ENCODE assay signal across 8 cellular contexts in the genomic region with DNA sequence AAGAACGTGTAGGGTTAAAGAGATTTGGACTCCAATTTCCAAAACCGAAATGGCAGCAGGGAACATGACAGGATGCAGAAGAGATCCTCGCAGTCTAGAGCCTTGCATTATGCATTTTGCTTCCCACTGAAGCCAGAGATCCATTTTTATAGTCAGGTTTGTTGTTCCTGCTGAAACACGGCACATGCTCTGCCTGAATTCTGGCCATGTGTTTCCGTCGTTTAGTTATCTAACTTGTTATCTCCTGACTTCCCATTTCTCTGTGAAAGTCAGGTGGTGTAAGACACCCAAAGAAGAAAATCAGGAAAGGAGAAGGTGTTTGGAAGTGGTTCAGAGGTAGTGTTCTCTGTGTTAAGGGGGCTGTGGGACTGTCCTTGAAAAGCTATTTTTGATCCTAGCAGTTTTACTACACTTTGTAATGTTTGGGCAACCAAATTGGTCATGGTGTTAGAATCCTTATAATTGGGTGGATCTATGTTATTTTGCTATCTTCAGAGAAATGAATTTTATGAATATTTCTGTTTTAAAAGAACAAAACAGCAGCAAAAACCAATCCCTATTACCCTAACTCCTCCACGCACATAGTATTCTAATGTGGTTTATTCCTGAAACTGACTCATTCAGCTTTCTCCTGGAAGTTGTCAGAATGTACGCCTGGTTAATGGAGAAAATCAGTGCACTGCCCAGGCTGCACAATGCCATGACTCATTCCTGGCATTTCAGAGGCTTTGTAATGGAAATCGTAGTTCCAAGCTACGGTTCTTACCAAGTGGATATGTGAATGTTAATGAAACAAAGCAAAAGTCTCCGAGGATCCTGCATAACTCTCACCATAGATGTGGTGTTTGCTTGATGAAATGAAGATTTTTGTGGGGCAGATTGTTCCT.
DNase-seq lines count a peak whose midpoint lies in the region; ATAC-seq and TF ChIP-seq lines count a peak whose summit lies in the region.

No MANE protein-coding gene starts in this region.

- H3K79me1 ChIP-seq in IMR-90 (ENCODE audit: low read depth in 1 of 2, low read length in 2 of 2), result peaks cover 33 to 88% of the 10 kb centered on the region in 2 experiments

- H3K4me1 ChIP-seq in IMR-90 (ENCODE audit: control insufficient read depth, insufficient read depth, low read length) (peaks cover 23% of the 10 kb centered on the region), colonic mucosa (no peaks in the 10 kb centered on the region), left lung (peaks cover 0 to 7% of the 10 kb centered on the region in 2 donors), tibial artery (peaks cover 0 to 98% (median 47%) of the 10 kb centered on the region in 4 donors)

- H2BK15ac ChIP-seq in IMR-90 (ENCODE audit: low read depth, low read length), result peak overlapping the region; percentile 61

- WGBS in IMR-90 (ENCODE audit: extremely low coverage in 2 of 2, insufficient read length in 1 of 2), 2 experiments, result 43% methylated on average over 2 of the region's 11 CpGs; no CpG with 5 or more reads in 1 of the 2 experiments

- peak overlapping the region; percentile 69; the same call in 1 of the 2 replicates for H3K23ac ChIP-seq in IMR-90 (ENCODE audit: low read depth, low read length)

- H4K8ac ChIP-seq in IMR-90 (ENCODE audit: low read depth in 2 of 2, low read length in 2 of 2), result 0 out of 4 replicates have a peak overlapping the region, but pooled peaks of 1 of the 2 experiments have one; percentile 0

- CTCF ChIA-PET in IMR-90 (lab: Yijun Ruan, JAX), result interaction anchor here (0.6 kb wide), 2 partner anchors 14 to 40 kb away, joined by 3 read pairs; no protein-coding TSS in a partner anchor

- peak overlapping the region; percentile 78 for H3K18ac ChIP-seq in IMR-90 (ENCODE audit: low read depth, low read length)

- H3K9me3 ChIP-seq in IMR-90 (ENCODE audit: control insufficient read depth, insufficient read depth, low read length) (no peaks in the 10 kb centered on the region), colonic mucosa (no peaks in the 10 kb centered on the region), left lung (no peaks in the 10 kb centered on the region), tibial artery (no peaks in the 10 kb centered on the region)

- intact Hi-C loops in IMR-90 (cut with micrococcal nuclease), result no loop called here
- intact Hi-C loops in colonic mucosa (cut with DNase I), result no loop called here
- intact Hi-C loops in left lung (cut with DNase I), result no loop called here
- intact Hi-C loops in tibial artery (cut with DNase I; ENCODE audit: low total_unique reads), result no loop called here

- in situ Hi-C loops in IMR-90 (cut with MboI; ENCODE audit: low sequenced_read_pairs), result no loop called here

- peak overlapping the region; percentile 71 for H2BK5ac ChIP-seq in IMR-90 (ENCODE audit: low read depth, low read length, poor library complexity, severe bottlenecking)

- no TSS peak for BruUV-seq in IMR-90 (replicated peaks; lab: Mats Ljungman, UMichigan)

- H3K27me3 ChIP-seq in IMR-90 (ENCODE audit: control insufficient read depth, insufficient read depth, low read length) (no peaks in the 10 kb centered on the region), colonic mucosa (no peaks in the 10 kb centered on the region), left lung (no peaks in the 10 kb centered on the region), tibial artery (no peaks in the 10 kb centered on the region)

- peaks cover 73% of the 10 kb centered on the region for H4K20me1 ChIP-seq in IMR-90 (ENCODE audit: insufficient read depth, low read length)

- no peak for TF ChIP-seq POLR2A in IMR-90 (IDR thresholded peaks at IDR 0.05; ENCODE audit: low read depth, low read length)

- TF ChIP-seq RAD21 in IMR-90 (IDR thresholded peaks at IDR 0.05; ENCODE audit: low read length), result peak; percentile 19

- H2AK5ac ChIP-seq in IMR-90 (ENCODE audit: low read depth, low read length), result peak overlapping the region; percentile 24; the same call in 1 of the 2 replicates

- H4K91ac ChIP-seq in IMR-90 (ENCODE audit: insufficient read depth, low read depth, low read length), result peak overlapping the region; percentile 1; the same call in 1 of the 2 replicates

- peak overlapping the region; percentile 19; the same call in 1 of the 2 replicates for H3K4me3 ChIP-seq in IMR-90 (ENCODE audit: insufficient read depth, low read depth, low read length)
- H3K4me3 ChIP-seq in colonic mucosa, result no peak overlapping the region
- no peak overlapping the region for H3K4me3 ChIP-seq in left lung
- H3K4me3 ChIP-seq in tibial artery, result no peak overlapping the region

- peak overlapping the region; percentile 2 for H3K14ac ChIP-seq in IMR-90 (replicated peaks; ENCODE audit: low read depth, low read length)

- peak overlapping the region; percentile 30; the same call in 1 of the 2 replicates for H3K4ac ChIP-seq in IMR-90 (ENCODE audit: low read depth, low read length)

- ATAC-seq in IMR-90 (ENCODE audit: low read depth) (peak; percentile 81), left lung (peak; percentile 78), HG02885 (IDR thresholded peaks at IDR 0.05; ENCODE audit: poor library complexity, unreplicated experiment) (no peak)

- H3K9me1 ChIP-seq in IMR-90 (ENCODE audit: insufficient read depth, low read length), result peaks cover 19% of the 10 kb centered on the region

- H2BK120ac ChIP-seq in IMR-90 (ENCODE audit: low read depth, low read length), result peak overlapping the region; percentile 21; the same call in 1 of the 2 replicates

- TF ChIP-seq CTCF in IMR-90 (conservative IDR thresholded peaks at IDR 0.05; ENCODE audit: low read depth, low read length) (no peak), colonic mucosa (IDR thresholded peaks at IDR 0.05) (no peak), left lung (IDR thresholded peaks at IDR 0.05) (no peak), tibial artery (IDR thresholded peaks at IDR 0.05) (no peak)

- H3K4me2 ChIP-seq in IMR-90 (ENCODE audit: low read depth, low read length), result peak overlapping the region; percentile 99

- 0 out of 2 replicates have a peak overlapping the region, but pooled peaks have one; percentile 67 for H4K5ac ChIP-seq in IMR-90 (ENCODE audit: low read depth, low read length)

- dilution Hi-C loops in IMR-90 (cut with HindIII; ENCODE audit: low sequenced_read_pairs, unreplicated experiment), result no loop called here

- no peak overlapping the region for H3K56ac ChIP-seq in IMR-90 (ENCODE audit: extremely low read depth, insufficient read depth, low read length)

- POLR2A ChIA-PET in IMR-90 (lab: Charles Lee; ENCODE audit: unreplicated experiment), result no interaction called here

- no peak overlapping the region for H2AFZ ChIP-seq in IMR-90 (replicated peaks; ENCODE audit: low read length, poor library complexity)

- H2AK9ac ChIP-seq in IMR-90 (replicated peaks; ENCODE audit: low read depth, low read length, poor library complexity), result no peak overlapping the region

- H3K9ac ChIP-seq in IMR-90 (ENCODE audit: low read depth, low read length) (no peak overlapping the region; the same call in 1 of the 2 replicates), colonic mucosa (ENCODE audit: low read depth in 2 of 2, low read length in 2 of 2) (no peak overlapping the region)

- H2BK20ac ChIP-seq in IMR-90 (ENCODE audit: low read depth, low read length), result 0 out of 2 replicates have a peak overlapping the region, but pooled peaks have one; percentile 8

- peak; percentile 96 for DNase-seq in IMR-90
- no peak for DNase-seq in colonic mucosa
- DNase-seq in left lung, result no peak
- peak in 1 of 2 donors; percentile 57 for DNase-seq in tibial artery
- no peak for DNase-seq in stimulated activated CD4-positive, alpha-beta T cell treated with anti-CD3 and anti-CD28 coated beads, Interleukin-15, amount 100 ng/mL, for 24 hours
- DNase-seq in GM19238 (ENCODE audit: insufficient read length, low spot score), result no peak
- DNase-seq in T-helper 2 cell, result no peak

- H3K36me3 ChIP-seq in IMR-90 (ENCODE audit: control insufficient read depth, insufficient read depth, low read length) (no peaks in the 10 kb centered on the region), colonic mucosa (no peaks in the 10 kb centered on the region), left lung (no peaks in the 10 kb centered on the region), tibial artery (no peaks in the 10 kb centered on the region)

- H3K27ac ChIP-seq in IMR-90 (ENCODE audit: insufficient read depth, low read length), result peak overlapping the region; percentile 49; the same call in 1 of the 2 replicates
- H3K27ac ChIP-seq in colonic mucosa, result peak overlapping the region; percentile 38
- H3K27ac ChIP-seq in left lung, result peak overlapping the region; percentile 39 to 45
- peak overlapping the region; percentile 73 to 85 for H3K27ac ChIP-seq in tibial artery

TF ChIP-seq in IMR-90, 13 proteins besides CTCF, POLR2A, EP300 and RAD21:
- TF ChIP-seq RCOR1 (IDR thresholded peaks at IDR 0.05; ENCODE audit: insufficient replicate concordance, low read length) (no peak), MAFK (IDR thresholded peaks at IDR 0.05; ENCODE audit: low read depth, low read length) (peak; percentile 31; the same call in 1 of the 2 replicates), CHD1 (IDR thresholded peaks at IDR 0.05; ENCODE audit: low read depth, low read length) (no peak), NFE2L2 (IDR thresholded peaks at IDR 0.05; ENCODE audit: low read depth, low read length) (no peak), RFX5 (IDR thresholded peaks at IDR 0.05; ENCODE audit: low read depth, low read length) (no peak), CEBPB (IDR thresholded peaks at IDR 0.05; ENCODE audit: low read depth, low read length) (peak; percentile 33; the same call in 1 of the 2 replicates), SMC3 (IDR thresholded peaks at IDR 0.05; ENCODE audit: low read depth, low read length) (no peak), BHLHE40 (IDR thresholded peaks at IDR 0.05; ENCODE audit: low read depth, low read length) (peak; percentile 40; the same call in 1 of the 2 replicates), FOS (IDR thresholded peaks at IDR 0.05; ENCODE audit: low read depth, low read length) (peak; percentile 94)
- TF ChIP-seq, protein P1, sequence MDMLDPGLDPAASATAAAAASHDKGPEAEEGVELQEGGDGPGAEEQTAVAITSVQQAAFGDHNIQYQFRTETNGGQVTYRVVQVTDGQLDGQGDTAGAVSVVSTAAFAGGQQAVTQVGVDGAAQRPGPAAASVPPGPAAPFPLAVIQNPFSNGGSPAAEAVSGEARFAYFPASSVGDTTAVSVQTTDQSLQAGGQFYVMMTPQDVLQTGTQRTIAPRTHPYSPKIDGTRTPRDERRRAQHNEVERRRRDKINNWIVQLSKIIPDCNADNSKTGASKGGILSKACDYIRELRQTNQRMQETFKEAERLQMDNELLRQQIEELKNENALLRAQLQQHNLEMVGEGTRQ (IDR thresholded peaks at IDR 0.05; ENCODE audit: low read depth, low read length), result no peak
TF ChIP-seq in IMR-90: peak in this region for 4.
